In genomic region chr19:47446534-47447469, GRCh38 we compare ENCODE assay signal across 8 cellular contexts. TPM values are rescaled to one million over a fixed set of nuclear protein-coding genes. Genes with fewer than 3 reads are reported as not detected.
DNase-seq lines count a peak whose midpoint lies in the region; ATAC-seq lines count a peak whose summit lies in the region.

No MANE protein-coding gene starts in this region.

- no peaks in the 10 kb centered on the region for H3K36me3 Mint-ChIP-seq in activated naive CD4-positive, alpha-beta T cell treated with anti-CD3 and anti-CD28 coated beads, Interleukin-2, amount 50 U/mL, for 24 hours

- DNase-seq in CMK (ENCODE audit: low read depth) (peak; percentile 73), NCI-H1105 (lab: John Stamatoyannopoulos, UW) (peak; percentile 60), mucosa of gallbladder (ENCODE audit: low spot score) (peak; percentile 55), occipital lobe (lab: John Stamatoyannopoulos, UW) (no peak), NOMO-1 (lab: John Stamatoyannopoulos, UW; ENCODE audit: unreplicated experiment in 2 of 2) (no peak), NCI-H2171 treated with DMSO at 0.1 percent for 48 hours (lab: John Stamatoyannopoulos, UW) (no peak)

- peak overlapping the region; percentile 64 for H3K4me3 Mint-ChIP-seq in activated naive CD4-positive, alpha-beta T cell treated with anti-CD3 and anti-CD28 coated beads, Interleukin-2, amount 50 U/mL, for 24 hours

- H3K4me1 Mint-ChIP-seq in activated naive CD4-positive, alpha-beta T cell treated with anti-CD3 and anti-CD28 coated beads, Interleukin-2, amount 50 U/mL, for 24 hours, result peaks cover 51% of the 10 kb centered on the region

- H3K27ac Mint-ChIP-seq in activated naive CD4-positive, alpha-beta T cell treated with anti-CD3 and anti-CD28 coated beads, Interleukin-2, amount 50 U/mL, for 24 hours, result no peak overlapping the region

- no peaks in the 10 kb centered on the region for H3K9me3 Mint-ChIP-seq in activated naive CD4-positive, alpha-beta T cell treated with anti-CD3 and anti-CD28 coated beads, Interleukin-2, amount 50 U/mL, for 24 hours

- peaks cover 23% of the 10 kb centered on the region for H3K27me3 Mint-ChIP-seq in activated naive CD4-positive, alpha-beta T cell treated with anti-CD3 and anti-CD28 coated beads, Interleukin-2, amount 50 U/mL, for 24 hours

- ATAC-seq in GM21515 (IDR thresholded peaks at IDR 0.05; ENCODE audit: unreplicated experiment), result no peak

RNA-seq across cellular contexts. Expression of gene SLC8A2, which starts 24.9 kb away (rescaled TPM):
- total RNA-seq in mucosa of gallbladder (5.1 TPM), occipital lobe (40.1 TPM)

RNA-seq across cellular contexts. Expression of gene MEIS3, which starts 27.5 kb away (rescaled TPM):
- 5.7 TPM for total RNA-seq in mucosa of gallbladder
- total RNA-seq in occipital lobe, result 74.6 TPM

RNA-seq across cellular contexts. Expression of gene KPTN, which starts 37.2 kb away (rescaled TPM):
- total RNA-seq in mucosa of gallbladder, result 16.3 TPM
- 4.2 TPM for total RNA-seq in occipital lobe

Comparison
In these comparisons a context has a peak if more than half of its experiments do, and no peak if none do; other contexts are left out.
1. DNase-seq: peak in CMK (single experiment), NCI-H1105 (single experiment) and mucosa of gallbladder (single experiment); none in occipital lobe (single experiment), NOMO-1 (0 of 2) and NCI-H2171 treated with DMSO at 0.1 percent for 48 hours (single experiment).
2. RNA of gene MEIS3, which starts 27.5 kb away (total RNA-seq): 74.6 TPM in occipital lobe (single experiment); 5.7 TPM in mucosa of gallbladder (single experiment); every median in the first group is over 10 times any median in the second.